12 cellular contexts compared by ENCODE assay signal in the genomic region with DNA sequence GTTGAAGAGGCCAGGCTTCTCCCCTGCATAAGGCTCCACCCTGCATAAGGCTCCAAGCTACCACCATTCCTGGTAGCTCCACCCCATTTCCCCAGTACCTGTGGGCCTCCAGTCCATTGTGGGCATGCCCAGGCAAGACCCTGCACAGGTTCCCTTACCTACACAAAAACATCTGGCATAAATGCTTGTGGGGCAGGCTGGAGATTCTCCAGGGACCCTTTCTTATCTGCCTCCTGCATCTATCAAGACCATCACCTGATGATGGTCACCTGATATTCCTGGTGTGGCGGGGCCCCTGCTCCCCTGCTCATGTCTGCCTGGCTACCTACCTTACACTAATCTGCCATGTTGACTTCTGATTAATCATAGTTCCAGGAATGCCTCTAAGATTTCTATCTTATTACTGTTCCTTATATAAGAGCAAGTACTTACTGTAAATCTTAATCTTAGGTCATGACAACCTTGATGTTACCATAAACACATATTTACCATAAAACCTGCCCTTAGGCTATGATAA. TPM values are rescaled to one million over a fixed set of nuclear protein-coding genes. Genes with fewer than 3 reads are reported as not detected.
DNase-seq lines count a peak whose midpoint lies in the region; ATAC-seq and TF ChIP-seq lines count a peak whose summit lies in the region.
"Had no signal": no experiment of that assay in that cellular context is flagged by ENCODE, and none has a peak within 500 bp of the region (broad histone marks: within the 10 kb centered on the region; RNA-seq: fewer than 3 reads in every experiment).

No MANE protein-coding gene starts in this region.

- ATAC-seq in esophagus mucosa (peak; percentile 72), HG02938 (IDR thresholded peaks at IDR 0.05; ENCODE audit: unreplicated experiment) (no peak), HG03571 (IDR thresholded peaks at IDR 0.05; ENCODE audit: unreplicated experiment) (no peak), HG02610 (IDR thresholded peaks at IDR 0.05; ENCODE audit: unreplicated experiment) (no peak)
- ATAC-seq: pancreas had no signal

- no peaks in the 10 kb centered on the region for H3K4me1 ChIP-seq in ascending aorta
- H3K4me1 ChIP-seq: left ventricle myocardium inferior, pancreas had no signal

- H3K27me3 ChIP-seq in WERI-Rb-1 (ENCODE audit: insufficient read depth, low read depth, severe bottlenecking): no peaks in the 10 kb centered on the region
- no peaks in the 10 kb centered on the region for H3K27me3 ChIP-seq in ascending aorta
- H3K27me3 ChIP-seq: pancreas had no signal

- no peaks in the 10 kb centered on the region for H3K36me3 ChIP-seq in WERI-Rb-1
- no peaks in the 10 kb centered on the region for H3K36me3 ChIP-seq in ascending aorta
- H3K36me3 ChIP-seq: left ventricle myocardium inferior, pancreas had no signal

- TF ChIP-seq CTCF in WERI-Rb-1 (IDR thresholded peaks at IDR 0.05; ENCODE audit: low read depth, low read length) (no peak), ascending aorta (IDR thresholded peaks at IDR 0.05) (no peak)

- H3K27ac ChIP-seq in WERI-Rb-1: peak overlapping the region; percentile 10; the same call in 1 of the 2 replicates
- H3K27ac ChIP-seq in ascending aorta: no peak overlapping the region
- H3K27ac ChIP-seq: left ventricle myocardium inferior, pancreas had no signal

- H3K4me3 ChIP-seq in WERI-Rb-1 (ENCODE audit: low read depth, low read length) (no peak overlapping the region), ascending aorta (no peak overlapping the region)
- H3K4me3 ChIP-seq: left ventricle myocardium inferior, pancreas had no signal

- DNase-seq in stimulated activated naive CD4-positive, alpha-beta T cell treated with Interleukin-2 at 50 U/mL for 16 hours (lab: John Stamatoyannopoulos, UW): peak; percentile 8
- DNase-seq in stimulated activated naive CD4-positive, alpha-beta T cell (lab: John Stamatoyannopoulos, UW): no peak
- DNase-seq in WERI-Rb-1 (no peak), ascending aorta (ENCODE audit: low spot score in 2 of 2) (no peak)
- DNase-seq: left ventricle myocardium inferior; pancreas; stimulated activated CD4-positive, alpha-beta T cell treated with anti-CD3 and anti-CD28 coated beads, Interleukin-1b, Interleukin-23, amount 100 ng/mL, for 48 hours had no signal

- intact Hi-C loops in ascending aorta (cut with DNase I): no loop called here

- H3K9me3 ChIP-seq in WERI-Rb-1 (ENCODE audit: severe bottlenecking): peaks cover 30% of the 10 kb centered on the region
- H3K9me3 ChIP-seq in ascending aorta: no peaks in the 10 kb centered on the region
- H3K9me3 ChIP-seq: pancreas had no signal

RNA-seq across cellular contexts. Expression of gene FGD3, which starts 41.0 kb away (rescaled TPM):
- total RNA-seq in esophagus mucosa: 2.1 TPM
- 20.8 TPM for total RNA-seq in ascending aorta
- total RNA-seq: chondrocyte had no signal
